In genomic region chr1:214550339-214551051, GRCh38 we compare ENCODE assay signal across 8 cellular contexts. TPM values are rescaled to one million over a fixed set of nuclear protein-coding genes. Genes with fewer than 3 reads are reported as not detected.
DNase-seq lines count a peak whose midpoint lies in the region; TF ChIP-seq lines count a peak whose summit lies in the region.

No MANE protein-coding gene starts in this region.

- H3F3A ChIP-seq in neural progenitor cell (ENCODE audit: low read depth) = peaks cover 39% of the 10 kb centered on the region

- peaks cover 3% of the 10 kb centered on the region for H3K9me3 Mint-ChIP-seq in neural progenitor cell

- DNase-seq in epithelial cell of prostate (ENCODE audit: low read depth, low spot score) (no peak), neural progenitor cell (ENCODE audit: low spot score) (peak; percentile 54), DMS114 treated with DMSO at 0.1 percent for 48 hours (lab: John Stamatoyannopoulos, UW; ENCODE audit: unreplicated experiment) (no peak), retina (no peak), NCI-H128 (lab: John Stamatoyannopoulos, UW; ENCODE audit: unreplicated experiment) (no peak), NCI-H1417 treated with DMSO at 0.1 percent for 48 hours (lab: John Stamatoyannopoulos, UW) (no peak)

- no peaks in the 10 kb centered on the region for H3K9me3 ChIP-seq in neural progenitor cell (ENCODE audit: low read depth)

- H3K4me1 ChIP-seq in neural progenitor cell = peaks cover 45% of the 10 kb centered on the region

- no peak for TF ChIP-seq EP300 in Ishikawa (IDR thresholded peaks at IDR 0.05; ENCODE audit: borderline replicate concordance)

- peaks cover 34% of the 10 kb centered on the region for H4K20me1 ChIP-seq in neural progenitor cell (ENCODE audit: low read depth)

- TF ChIP-seq RAD21 in Ishikawa (IDR thresholded peaks at IDR 0.05; ENCODE audit: low read depth) = peak; percentile 1; the same call in 1 of the 2 replicates

- no peaks in the 10 kb centered on the region for H3K27me3 ChIP-seq in neural progenitor cell

- peak overlapping the region; percentile 78 for H3K27ac ChIP-seq in C4-2B
- H3K27ac ChIP-seq in epithelial cell of prostate = peak overlapping the region; percentile 97
- H3K27ac ChIP-seq in neural progenitor cell = peak overlapping the region; percentile 100

- peaks cover 57% of the 10 kb centered on the region for H3K79me2 ChIP-seq in neural progenitor cell (ENCODE audit: low read depth)

- peak overlapping the region; percentile 71 for H3K4me3 ChIP-seq in neural progenitor cell

- no peaks in the 10 kb centered on the region for H3K36me3 ChIP-seq in neural progenitor cell

- peaks cover 2% of the 10 kb centered on the region for H3K36me3 Mint-ChIP-seq in neural progenitor cell

- H2AFZ ChIP-seq in neural progenitor cell (replicated peaks) = peak overlapping the region; percentile 66

- peak overlapping the region; percentile 83 for H3K9ac ChIP-seq in neural progenitor cell

- peak overlapping the region; percentile 96 for H3K4me2 ChIP-seq in neural progenitor cell

- no peak for TF ChIP-seq CTCF in C4-2B (conservative IDR thresholded peaks at IDR 0.05)
- TF ChIP-seq CTCF in neural progenitor cell (IDR thresholded peaks at IDR 0.05) = no peak

- peaks cover 32% of the 10 kb centered on the region for H3K4me1 Mint-ChIP-seq in neural progenitor cell

- peak overlapping the region; percentile 81 for H3K27ac Mint-ChIP-seq in neural progenitor cell

- H3K27me3 Mint-ChIP-seq in neural progenitor cell (ENCODE audit: insufficient read depth, low read depth) = peaks cover 9% of the 10 kb centered on the region

- peak overlapping the region; percentile 93 for H3K4me3 Mint-ChIP-seq in neural progenitor cell

TF ChIP-seq in Ishikawa, 13 proteins besides CTCF, POLR2A, EP300 and RAD21:
- no peak for TF ChIP-seq USF1 (IDR thresholded peaks at IDR 0.05)
- no peak for TF ChIP-seq EGR1 (IDR thresholded peaks at IDR 0.05)
- TF ChIP-seq YY1 (IDR thresholded peaks at IDR 0.05; ENCODE audit: low read depth) = no peak
- TF ChIP-seq TCF12 (IDR thresholded peaks at IDR 0.05; ENCODE audit: low read depth) = no peak
- TF ChIP-seq TAF1 (IDR thresholded peaks at IDR 0.05; ENCODE audit: low read depth) = no peak
- TF ChIP-seq CEBPB (IDR thresholded peaks at IDR 0.05) = no peak
- no peak for TF ChIP-seq REST (IDR thresholded peaks at IDR 0.05; ENCODE audit: low read depth)
- TF ChIP-seq ZBTB7A (IDR thresholded peaks at IDR 0.05; ENCODE audit: low read depth) = no peak; the same call in 1 of the 2 replicates
- TF ChIP-seq TEAD4 (IDR thresholded peaks at IDR 0.05) = no peak
- TF ChIP-seq NFIC (IDR thresholded peaks at IDR 0.05) = no peak

RNA-seq across cellular contexts. Expression of gene PTPN14, which starts 0.9 kb away (rescaled TPM):
- total RNA-seq in neural progenitor cell (ENCODE audit: low replicate concordance) = 27.3 and 28.3 TPM in 2 replicates

RNA-seq across cellular contexts. Expression of gene CENPF, which starts 52.5 kb away (rescaled TPM):
- 213 and 254 TPM in 2 replicates for total RNA-seq in neural progenitor cell (ENCODE audit: low replicate concordance)
